1 cellular context compared by ENCODE assay signal in the genomic region with DNA sequence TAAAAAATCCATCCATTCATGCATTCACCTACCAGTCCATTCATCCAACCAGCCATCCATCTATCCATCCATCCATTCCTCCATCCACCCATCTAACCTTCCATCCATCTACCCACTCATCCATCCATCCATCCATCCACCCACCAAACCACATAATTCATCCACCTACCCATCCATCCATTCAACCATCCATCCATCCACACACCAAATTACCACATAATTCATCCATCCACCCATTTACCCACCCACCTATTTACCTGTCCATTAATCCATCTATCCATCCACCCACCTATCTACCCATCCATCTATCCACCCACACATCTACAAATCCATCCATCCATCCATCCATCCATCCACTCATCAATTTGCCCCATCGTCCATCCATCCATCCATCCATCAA.
TF ChIP-seq lines count a peak whose summit lies in the region.

No MANE protein-coding gene starts in this region.

TF ChIP-seq in H1, 55 proteins besides CTCF, POLR2A, EP300 and RAD21 (continued from another document):
- TF ChIP-seq ASH2L (IDR thresholded peaks at IDR 0.05; ENCODE audit: low read length) (no peak), NANOG (IDR thresholded peaks at IDR 0.05; ENCODE audit: insufficient read depth, low read depth, low read length, poor library complexity, severe bottlenecking) (no peak), MAX (IDR thresholded peaks at IDR 0.05) (no peak), TAF7 (optimal IDR thresholded peaks at IDR 0.05; ENCODE audit: borderline replicate concordance, low read depth, low read length) (no peak), KDM5A (IDR thresholded peaks at IDR 0.05; ENCODE audit: low read length) (no peak), BCL11A (IDR thresholded peaks at IDR 0.05; ENCODE audit: low read depth in 2 of 2, low read length in 2 of 2) (no peak), KDM1A (IDR thresholded peaks at IDR 0.05; ENCODE audit: borderline replicate concordance, low read length) (no peak), POU5F1 (IDR thresholded peaks at IDR 0.05; ENCODE audit: low read depth, low read length) (no peak)
